13 cellular contexts compared by ENCODE assay signal in genomic region chr16:88299751-88300462, GRCh38.
"Had no signal": no experiment of that assay in that cellular context is flagged by ENCODE, and none has a peak within 500 bp of the region (broad histone marks: within the 10 kb centered on the region; RNA-seq: fewer than 3 reads in every experiment).

No MANE protein-coding gene starts in this region.

- ATAC-seq: activated naive CD8-positive, alpha-beta T cell treated with anti-CD3 and anti-CD28 coated beads, Interleukin-2, amount 50 U/mL, for 24 hours; gastroesophageal sphincter; stimulated activated memory B cell treated with anti-CD40 and anti-IgM and Interleukin-4, amounts not matched to agents 10 μg/mL and 1 μg/mL and 100 μg/mL, for 72 hours had no signal

- H3K4me2 ChIP-seq: SK-N-SH had no signal

- H3K36me3 ChIP-seq: gastroesophageal sphincter, tibial artery had no signal

- H3K4me1 Mint-ChIP-seq: activated CD4-positive, alpha-beta T cell treated with anti-CD3 and anti-CD28 coated beads, Interleukin-2, amount 10 ng/mL, durations not matched to agents 24 days and 14 days; activated naive CD8-positive, alpha-beta T cell treated with anti-CD3 and anti-CD28 coated beads, Interleukin-2, amount 50 U/mL, for 24 hours; stimulated activated memory B cell treated with anti-CD40 and anti-IgM and Interleukin-4, amounts not matched to agents 10 μg/mL and 1 μg/mL and 100 μg/mL, for 72 hours had no signal

- H3K4me1 ChIP-seq: parathyroid adenoma had no signal

- H2AFZ ChIP-seq: parathyroid adenoma had no signal

- DNase-seq: activated CD4-positive, alpha-beta T cell treated with anti-CD3 and anti-CD28 coated beads, Interleukin-2, amount 10 ng/mL, durations not matched to agents 24 days and 14 days; activated naive CD4-positive, alpha-beta T cell; effector CD8-positive, alpha-beta T cell; hippocampal formation; SK-N-SH; T-helper 1 cell; tibial artery had no signal

- H3K4me3 ChIP-seq: coronary artery, gastroesophageal sphincter, tibial artery had no signal

- H3K9me3 Mint-ChIP-seq: activated CD4-positive, alpha-beta T cell treated with anti-CD3 and anti-CD28 coated beads, Interleukin-2, amount 10 ng/mL, durations not matched to agents 24 days and 14 days; activated naive CD8-positive, alpha-beta T cell treated with anti-CD3 and anti-CD28 coated beads, Interleukin-2, amount 50 U/mL, for 24 hours; activated T-helper 1 cell treated with anti-CD3 and anti-CD28 coated beads, Interleukin-12 subunit alpha, Interleukin-12 subunit beta, Interleukin-2, Interleukin-4 antibody, amounts not matched to agents 30 ng/mL and 10 ng/mL and 1 ng/mL, durations not matched to agents 14 hours and 24 hours and 36 hours had no signal

- H3K27ac Mint-ChIP-seq: activated CD4-positive, alpha-beta T cell treated with anti-CD3 and anti-CD28 coated beads, Interleukin-2, amount 10 ng/mL, durations not matched to agents 24 days and 14 days; activated naive CD8-positive, alpha-beta T cell treated with anti-CD3 and anti-CD28 coated beads, Interleukin-2, amount 50 U/mL, for 24 hours; activated T-helper 1 cell treated with anti-CD3 and anti-CD28 coated beads, Interleukin-12 subunit alpha, Interleukin-12 subunit beta, Interleukin-2, Interleukin-4 antibody, amounts not matched to agents 30 ng/mL and 10 ng/mL and 1 ng/mL, durations not matched to agents 14 hours and 24 hours and 36 hours; stimulated activated memory B cell treated with anti-CD40 and anti-IgM and Interleukin-4, amounts not matched to agents 10 μg/mL and 1 μg/mL and 100 μg/mL, for 72 hours had no signal

- H3K27ac ChIP-seq: gastroesophageal sphincter, parathyroid adenoma had no signal

- H3K36me3 Mint-ChIP-seq: stimulated activated memory B cell treated with anti-CD40 and anti-IgM and Interleukin-4, amounts not matched to agents 10 μg/mL and 1 μg/mL and 100 μg/mL, for 72 hours had no signal

- H3K9me3 ChIP-seq: SK-N-SH, tibial artery had no signal

- H3K27me3 Mint-ChIP-seq: activated CD4-positive, alpha-beta T cell treated with anti-CD3 and anti-CD28 coated beads, Interleukin-2, amount 10 ng/mL, durations not matched to agents 24 days and 14 days had no signal

- H3K4me3 Mint-ChIP-seq: activated CD4-positive, alpha-beta T cell treated with anti-CD3 and anti-CD28 coated beads, Interleukin-2, amount 10 ng/mL, durations not matched to agents 24 days and 14 days; activated naive CD8-positive, alpha-beta T cell treated with anti-CD3 and anti-CD28 coated beads, Interleukin-2, amount 50 U/mL, for 24 hours; activated T-helper 1 cell treated with anti-CD3 and anti-CD28 coated beads, Interleukin-12 subunit alpha, Interleukin-12 subunit beta, Interleukin-2, Interleukin-4 antibody, amounts not matched to agents 30 ng/mL and 10 ng/mL and 1 ng/mL, durations not matched to agents 14 hours and 24 hours and 36 hours; stimulated activated memory B cell treated with anti-CD40 and anti-IgM and Interleukin-4, amounts not matched to agents 10 μg/mL and 1 μg/mL and 100 μg/mL, for 72 hours had no signal

- H3K9ac ChIP-seq: parathyroid adenoma, SK-N-SH had no signal

- H3K27me3 ChIP-seq: tibial artery had no signal

- H3K79me2 ChIP-seq: parathyroid adenoma had no signal
